In genomic region chr20:32670773-32671455, GRCh38 we compare ENCODE assay signal across 22 cellular contexts. TPM values are rescaled to one million over a fixed set of nuclear protein-coding genes. Genes with fewer than 3 reads are reported as not detected.
DNase-seq lines count a peak whose midpoint lies in the region; ATAC-seq and TF ChIP-seq lines count a peak whose summit lies in the region.
"Had no signal": no experiment of that assay in that cellular context is flagged by ENCODE, and none has a peak within 500 bp of the region (broad histone marks: within the 10 kb centered on the region; RNA-seq: fewer than 3 reads in every experiment).

No MANE protein-coding gene starts in this region.

- H3K4me1 ChIP-seq in osteoblast (ENCODE audit: insufficient read depth, low read length): no peaks in the 10 kb centered on the region

- no peak overlapping the region for H2AFZ ChIP-seq in osteoblast (ENCODE audit: low read length)

- DNase-seq in GM12864 (ENCODE audit: low read depth): peak; percentile 72
- DNase-seq in NCI-H526 treated with DMSO at 0.1 percent for 48 hours (lab: John Stamatoyannopoulos, UW): peak; percentile 49
- no peak for DNase-seq in stimulated activated naive CD8-positive, alpha-beta T cell treated with anti-CD3 and anti-CD28 coated beads, Interleukin-15, Interleukin-2, amounts not matched to agents 100 U/mL and 50 U/mL, for 24 hours
- no peak for DNase-seq in osteoblast (ENCODE audit: insufficient read length, low spot score, missing footprints)
- DNase-seq: activated CD4-positive, alpha-beta T cell treated with anti-CD3 and anti-CD28 coated beads for 1 hour; activated gamma-delta T cell; amygdala; effector CD4-positive, alpha-beta T cell; H7; Kasumi-1; mesenchymal stem cell; NCI-H1694; NCI-H446; SIG-M5; stimulated activated CD4-positive, alpha-beta T cell treated with anti-CD3 and anti-CD28 coated beads, Interleukin-15, amount 100 ng/mL, for 24 hours; stomach had no signal

- peaks cover 3% of the 10 kb centered on the region for H3K27me3 ChIP-seq in osteoblast (ENCODE audit: insufficient read depth, low read length)
- H3K27me3 ChIP-seq: stomach had no signal

- no peak overlapping the region for H3K27ac ChIP-seq in osteoblast (ENCODE audit: low read depth, low read length)
- H3K27ac ChIP-seq: stomach had no signal

- no peaks in the 10 kb centered on the region for H3K9me3 ChIP-seq in osteoblast (ENCODE audit: low read depth, low read length)
- H3K9me3 ChIP-seq: stomach had no signal

- H3K36me3 ChIP-seq in osteoblast (ENCODE audit: insufficient read depth, low read length): no peaks in the 10 kb centered on the region
- H3K36me3 ChIP-seq: stomach had no signal

- ATAC-seq in GM19351 (IDR thresholded peaks at IDR 0.05; ENCODE audit: unreplicated experiment) (peak; percentile 39), HG02798 (IDR thresholded peaks at IDR 0.05; ENCODE audit: poor library complexity, unreplicated experiment) (peak; percentile 64), HG03025 (IDR thresholded peaks at IDR 0.05; ENCODE audit: low FRiP score, unreplicated experiment) (no peak), GM18907 (IDR thresholded peaks at IDR 0.05; ENCODE audit: unreplicated experiment) (no peak)
- ATAC-seq in stimulated activated naive CD8-positive, alpha-beta T cell treated with anti-CD3 and anti-CD28 coated beads, Interleukin-15, Interleukin-2, amounts not matched to agents 100 U/mL and 50 U/mL, for 24 hours: no peak

- no peaks in the 10 kb centered on the region for H4K20me1 ChIP-seq in osteoblast (ENCODE audit: insufficient read depth, low read length)

- TF ChIP-seq CTCF in GM12864 (IDR thresholded peaks at IDR 0.05; ENCODE audit: low read depth, low read length, missing control alignments) (no peak), osteoblast (IDR thresholded peaks at IDR 0.05; ENCODE audit: extremely low read depth, low read depth, low read length) (no peak)

- no peak overlapping the region for H3K4me3 ChIP-seq in GM12864 (ENCODE audit: low read depth, low read length)
- no peak overlapping the region for H3K4me3 ChIP-seq in osteoblast (ENCODE audit: insufficient read depth, low read length)
- H3K4me3 ChIP-seq: stomach had no signal

- no peak overlapping the region for H3K4me2 ChIP-seq in osteoblast (ENCODE audit: insufficient read depth, low read length)

- H3K79me2 ChIP-seq in osteoblast (ENCODE audit: insufficient read depth, low read length): no peaks in the 10 kb centered on the region

RNA-seq across cellular contexts. Expression of gene C20orf203, which starts 2.8 kb away (rescaled TPM):
- under 0.01 and 0.29 TPM in 2 replicates for total RNA-seq in osteoblast
- total RNA-seq: kidney epithelial cell, renal cortical epithelial cell had no signal

Comparison
In these comparisons a context has a peak if more than half of its experiments do, and no peak if none do; other contexts are left out.
1. DNase-seq: peak in GM12864 (single experiment) and NCI-H526 treated with DMSO at 0.1 percent for 48 hours (single experiment); none in stimulated activated naive CD8-positive, alpha-beta T cell treated with anti-CD3 and anti-CD28 coated beads, Interleukin-15, Interleukin-2, amounts not matched to agents 100 U/mL and 50 U/mL, for 24 hours (single experiment) and osteoblast (single experiment).
2. ATAC-seq: peak in GM19351 (single experiment) and HG02798 (single experiment); none in HG03025 (single experiment), stimulated activated naive CD8-positive, alpha-beta T cell treated with anti-CD3 and anti-CD28 coated beads, Interleukin-15, Interleukin-2, amounts not matched to agents 100 U/mL and 50 U/mL, for 24 hours (single experiment) and GM18907 (single experiment).